In the genomic region with DNA sequence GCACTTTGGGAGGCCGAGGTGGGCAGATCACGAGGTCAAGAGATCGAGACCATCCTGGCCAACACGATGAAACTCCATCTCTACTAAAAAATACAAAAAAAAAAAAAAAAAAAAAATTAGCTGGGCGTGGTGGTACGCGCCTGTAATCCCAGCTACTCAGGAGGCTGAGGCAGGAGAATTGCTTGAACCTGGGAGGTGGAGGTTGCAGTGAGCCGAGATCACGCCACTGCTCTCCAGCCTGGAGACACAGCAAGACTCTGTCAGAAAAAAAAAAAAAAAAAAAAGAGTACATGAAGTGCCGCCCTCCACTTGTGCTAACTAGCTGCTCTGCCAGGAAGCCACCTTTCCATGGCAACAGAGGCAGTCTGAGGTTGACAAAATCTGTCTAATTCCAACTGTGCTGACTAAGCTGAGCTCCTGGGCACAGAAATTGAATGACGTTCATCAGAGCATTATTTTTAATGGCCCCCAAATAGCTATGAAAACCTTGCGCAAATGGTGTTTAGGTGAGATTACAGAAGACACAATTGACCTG, we compare ENCODE assay signal across 4 cellular contexts. TPM values are rescaled to one million over a fixed set of nuclear protein-coding genes. Genes with fewer than 3 reads are reported as not detected.
DNase-seq lines count a peak whose midpoint lies in the region; ATAC-seq lines count a peak whose summit lies in the region.
"Not testable (repeated sequence)": the region's sequence is repeated elsewhere in the genome, so short reads cannot be mapped to it uniquely, and the experiment has no call there.

No MANE protein-coding gene starts in this region.

- H3K4me3 Mint-ChIP-seq in activated CD4-positive, alpha-beta memory T cell treated with anti-CD3 and anti-CD28 coated beads for 36 hours, result not testable (repeated sequence)
- peak overlapping the region; percentile 78 for H3K4me3 Mint-ChIP-seq in stimulated activated effector memory CD8-positive, alpha-beta T cell treated with anti-CD3 and anti-CD28 coated beads, Interleukin-12 subunit alpha, Interleukin-12 subunit beta, amount 100 ng/mL, for 72 hours

- CTCF ChIA-PET in activated CD4-positive, alpha-beta memory T cell treated with anti-CD3 and anti-CD28 coated beads for 36 hours (lab: Charles Lee), result not testable (repeated sequence)

- H3K27ac ChIP-seq in HUES64 (ENCODE audit: low read depth, low read length), result not testable (repeated sequence)
- peak overlapping the region; percentile 74 for H3K27ac ChIP-seq in cingulate gyrus (ENCODE audit: low read depth, low read length)

- not testable (repeated sequence) for DNase-seq in activated CD4-positive, alpha-beta memory T cell treated with anti-CD3 and anti-CD28 coated beads for 36 hours; stimulated activated effector memory CD8-positive, alpha-beta T cell treated with anti-CD3 and anti-CD28 coated beads, Interleukin-12 subunit alpha, Interleukin-12 subunit beta, amount 100 ng/mL, for 72 hours (ENCODE audit: low spot score in 2 of 2)

- H3K9me3 Mint-ChIP-seq in activated CD4-positive, alpha-beta memory T cell treated with anti-CD3 and anti-CD28 coated beads for 36 hours; stimulated activated effector memory CD8-positive, alpha-beta T cell treated with anti-CD3 and anti-CD28 coated beads, Interleukin-12 subunit alpha, Interleukin-12 subunit beta, amount 100 ng/mL, for 72 hours: not testable (repeated sequence)

- H3K4me1 ChIP-seq in HUES64 (ENCODE audit: insufficient read depth, low read length), result not testable (repeated sequence)

- H3K9me3 ChIP-seq in HUES64 (ENCODE audit: insufficient read depth, low read depth, low read length), result not testable (repeated sequence)

- H3K4me1 Mint-ChIP-seq in activated CD4-positive, alpha-beta memory T cell treated with anti-CD3 and anti-CD28 coated beads for 36 hours (ENCODE audit: low read depth), result peaks cover 45% of the 10 kb centered on the region
- H3K4me1 Mint-ChIP-seq in stimulated activated effector memory CD8-positive, alpha-beta T cell treated with anti-CD3 and anti-CD28 coated beads, Interleukin-12 subunit alpha, Interleukin-12 subunit beta, amount 100 ng/mL, for 72 hours, result peaks cover 47% of the 10 kb centered on the region

- WGBS in HUES64, result 97% methylated on average over 9 of the region's 12 CpGs

- peak overlapping the region; percentile 72 for H3K27ac Mint-ChIP-seq in activated CD4-positive, alpha-beta memory T cell treated with anti-CD3 and anti-CD28 coated beads for 36 hours
- peak overlapping the region; percentile 83 for H3K27ac Mint-ChIP-seq in stimulated activated effector memory CD8-positive, alpha-beta T cell treated with anti-CD3 and anti-CD28 coated beads, Interleukin-12 subunit alpha, Interleukin-12 subunit beta, amount 100 ng/mL, for 72 hours

- not testable (repeated sequence) for H3K27me3 Mint-ChIP-seq in activated CD4-positive, alpha-beta memory T cell treated with anti-CD3 and anti-CD28 coated beads for 36 hours

- H3K36me3 ChIP-seq in HUES64 (ENCODE audit: insufficient read depth, low read length), result peaks cover 71% of the 10 kb centered on the region

- intact Hi-C loops in activated CD4-positive, alpha-beta memory T cell treated with anti-CD3 and anti-CD28 coated beads for 36 hours (cut with micrococcal nuclease), result loop anchor here (5.0 kb wide), 2 partner anchors 51 to 239 kb away; a partner anchor contains a TSS

- H3K36me3 Mint-ChIP-seq in activated CD4-positive, alpha-beta memory T cell treated with anti-CD3 and anti-CD28 coated beads for 36 hours, result peaks cover 58% of the 10 kb centered on the region
- peaks cover 88% of the 10 kb centered on the region for H3K36me3 Mint-ChIP-seq in stimulated activated effector memory CD8-positive, alpha-beta T cell treated with anti-CD3 and anti-CD28 coated beads, Interleukin-12 subunit alpha, Interleukin-12 subunit beta, amount 100 ng/mL, for 72 hours

- H3K9ac ChIP-seq in HUES64 (ENCODE audit: low read depth, low read length), result not testable (repeated sequence)

- H3K27me3 ChIP-seq in HUES64 (ENCODE audit: insufficient read depth, low read length), result not testable (repeated sequence)

- peak overlapping the region; percentile 22; the same call in 1 of the 2 replicates for H3K4me3 ChIP-seq in HUES64 (ENCODE audit: low read length)

- ATAC-seq in stimulated activated effector memory CD8-positive, alpha-beta T cell treated with anti-CD3 and anti-CD28 coated beads, Interleukin-12 subunit alpha, Interleukin-12 subunit beta, amount 100 ng/mL, for 72 hours, result not testable (repeated sequence)

- POLR2A ChIA-PET in activated CD4-positive, alpha-beta memory T cell treated with anti-CD3 and anti-CD28 coated beads for 36 hours (lab: Charles Lee), result interaction anchor here (4.8 kb wide), 1 partner anchor 17 kb away, joined by 30 read pairs; a partner anchor contains a TSS

RNA-seq across cellular contexts. Expression of a gene that starts 3.1 kb away (rescaled TPM):
- polyA plus RNA-seq in HUES64 (2013, experiment 1 of 2), result 454 TPM
- 408 TPM for polyA plus RNA-seq in HUES64 (2013, experiment 2 of 2)
- 100 to 1,000 TPM; 342 TPM for total RNA-seq in activated CD4-positive, alpha-beta memory T cell treated with anti-CD3 and anti-CD28 coated beads for 36 hours

RNA-seq across cellular contexts. Expression of a gene that starts 15.9 kb away (rescaled TPM):
- polyA plus RNA-seq in HUES64 (2013, experiment 1 of 2), result 45.6 TPM
- 47.2 TPM for polyA plus RNA-seq in HUES64 (2013, experiment 2 of 2)
- 10 to 100 TPM; 51.7 to 53.4 TPM for total RNA-seq in activated CD4-positive, alpha-beta memory T cell treated with anti-CD3 and anti-CD28 coated beads for 36 hours

RNA-seq across cellular contexts. Expression of a gene that starts 16.4 kb away (rescaled TPM):
- polyA plus RNA-seq in HUES64 (2013, experiment 1 of 2), result 111 TPM
- polyA plus RNA-seq in HUES64 (2013, experiment 2 of 2), result 100 TPM
- total RNA-seq in activated CD4-positive, alpha-beta memory T cell treated with anti-CD3 and anti-CD28 coated beads for 36 hours, result 100 to 1,000 TPM; 110 to 113 TPM

RNA-seq across cellular contexts. Expression of a gene that starts 32.9 kb away (rescaled TPM):
- 36.1 TPM for polyA plus RNA-seq in HUES64 (2013, experiment 1 of 2)
- polyA plus RNA-seq in HUES64 (2013, experiment 2 of 2), result 29.8 TPM
- total RNA-seq in activated CD4-positive, alpha-beta memory T cell treated with anti-CD3 and anti-CD28 coated beads for 36 hours, result 10 to 100 TPM; 21.8 to 21.9 TPM

RNA-seq across cellular contexts. Expression of a gene that starts 50.1 kb away (rescaled TPM):
- 58.9 TPM for polyA plus RNA-seq in HUES64 (2013, experiment 1 of 2)
- polyA plus RNA-seq in HUES64 (2013, experiment 2 of 2), result 42.0 TPM
- 10 to 100 TPM; 54.8 to 57.8 TPM for total RNA-seq in activated CD4-positive, alpha-beta memory T cell treated with anti-CD3 and anti-CD28 coated beads for 36 hours
